In genomic region chr16:84810518-84811273, GRCh38 we compare ENCODE assay signal across 12 cellular contexts. TPM values are rescaled to one million over a fixed set of nuclear protein-coding genes. Genes with fewer than 3 reads are reported as not detected.
DNase-seq lines count a peak whose midpoint lies in the region; ATAC-seq, FAIRE-seq and TF ChIP-seq lines count a peak whose summit lies in the region.
"Had no signal": no experiment of that assay in that cellular context is flagged by ENCODE, and none has a peak within 500 bp of the region (broad histone marks: within the 10 kb centered on the region; RNA-seq: fewer than 3 reads in every experiment).

No MANE protein-coding gene starts in this region.

- H3K9me3 Mint-ChIP-seq in T-helper 1 cell treated with Interleukin-12 subunit alpha and Interleukin-12 subunit beta and Interleukin-4 antibody, amounts not matched to agents 30 μg/mL and 1 μg/mL, for 36 hours = no peaks in the 10 kb centered on the region
- no peaks in the 10 kb centered on the region for H3K9me3 Mint-ChIP-seq in osteocyte (ENCODE audit: unreplicated experiment)
- H3K9me3 Mint-ChIP-seq: neural crest cell had no signal

- peak overlapping the region; percentile 81 for H3K27ac Mint-ChIP-seq in T-helper 1 cell treated with Interleukin-12 subunit alpha and Interleukin-12 subunit beta and Interleukin-4 antibody, amounts not matched to agents 30 μg/mL and 1 μg/mL, for 36 hours
- H3K27ac Mint-ChIP-seq in osteocyte (ENCODE audit: unreplicated experiment) = no peak overlapping the region
- H3K27ac Mint-ChIP-seq: H9 had no signal

- no peak overlapping the region for H2AK5ac ChIP-seq in mesenchymal stem cell (ENCODE audit: low read length, severe bottlenecking)

- H4K20me1 ChIP-seq in BLaER1 = no peaks in the 10 kb centered on the region

- H4K8ac ChIP-seq in mesenchymal stem cell (ENCODE audit: low read length) = no peak overlapping the region

- peak overlapping the region; percentile 12 for H3K4me3 Mint-ChIP-seq in T-helper 1 cell treated with Interleukin-12 subunit alpha and Interleukin-12 subunit beta and Interleukin-4 antibody, amounts not matched to agents 30 μg/mL and 1 μg/mL, for 36 hours
- H3K4me3 Mint-ChIP-seq in osteocyte (ENCODE audit: unreplicated experiment) = no peak overlapping the region
- H3K4me3 Mint-ChIP-seq: H9, neural crest cell had no signal

- FAIRE-seq in GM19239 (lab: Jason Lieb, UNC) = no peak

- TF ChIP-seq CTCF in right atrium auricular region (IDR thresholded peaks at IDR 0.05) (no peak), osteocyte (IDR thresholded peaks at IDR 0.05) (no peak)

- H3K36me3 Mint-ChIP-seq in T-helper 1 cell treated with Interleukin-12 subunit alpha and Interleukin-12 subunit beta and Interleukin-4 antibody, amounts not matched to agents 30 μg/mL and 1 μg/mL, for 36 hours (ENCODE audit: low read depth) = no peaks in the 10 kb centered on the region
- no peaks in the 10 kb centered on the region for H3K36me3 Mint-ChIP-seq in osteocyte (ENCODE audit: unreplicated experiment)

- H3K9me3 ChIP-seq in BLaER1 (no peaks in the 10 kb centered on the region), mesenchymal stem cell (ENCODE audit: control insufficient read depth, low read length) (peaks cover 4% of the 10 kb centered on the region), right atrium auricular region (no peaks in the 10 kb centered on the region)
- H3K9me3 ChIP-seq: adrenal gland had no signal

- peak overlapping the region in 1 of 2 experiments; percentile 17 for H2BK12ac ChIP-seq in mesenchymal stem cell (ENCODE audit: low read length in 2 of 2)

- no peaks in the 10 kb centered on the region for H3K79me1 ChIP-seq in mesenchymal stem cell (replicated peaks; ENCODE audit: low read length, poor library complexity, severe bottlenecking)

- no peak overlapping the region for H2BK120ac ChIP-seq in mesenchymal stem cell (ENCODE audit: low read depth, low read length)

- ATAC-seq in GM21526 (IDR thresholded peaks at IDR 0.05; ENCODE audit: low FRiP score, unreplicated experiment) = no peak
- ATAC-seq in HG03196 (IDR thresholded peaks at IDR 0.05; ENCODE audit: unreplicated experiment) = no peak

- H2AFZ ChIP-seq in mesenchymal stem cell (ENCODE audit: low read depth, low read length) = no peak overlapping the region

- no peak overlapping the region for H3K18ac ChIP-seq in mesenchymal stem cell (ENCODE audit: low read depth in 1 of 2, low read length in 2 of 2)

- H3K27me3 ChIP-seq in BLaER1 (no peaks in the 10 kb centered on the region), mesenchymal stem cell (ENCODE audit: control insufficient read depth in 1 of 2, insufficient read depth in 1 of 2, low read length in 2 of 2) (peaks cover 6 to 8% of the 10 kb centered on the region in 2 experiments), right atrium auricular region (no peaks in the 10 kb centered on the region)
- H3K27me3 ChIP-seq: adrenal gland had no signal

- no peaks in the 10 kb centered on the region for H3K36me3 ChIP-seq in BLaER1
- H3K36me3 ChIP-seq in mesenchymal stem cell (ENCODE audit: control insufficient read depth in 1 of 2, insufficient read depth in 2 of 2, low read depth in 1 of 2, low read length in 2 of 2) = no peaks in the 10 kb centered on the region
- H3K36me3 ChIP-seq in right atrium auricular region = no peaks in the 10 kb centered on the region
- H3K36me3 ChIP-seq: adrenal gland had no signal

- H3K4me2 ChIP-seq in BLaER1 = peak overlapping the region; percentile 80
- no peak overlapping the region for H3K4me2 ChIP-seq in mesenchymal stem cell (ENCODE audit: low read length, poor library complexity, severe bottlenecking)
- H3K4me2 ChIP-seq: KMS-11 had no signal

- H3K4me3 ChIP-seq in BLaER1 (0 out of 2 replicates have a peak overlapping the region, but pooled peaks have one; percentile 1), mesenchymal stem cell (ENCODE audit: insufficient read depth in 1 of 2, low read depth in 1 of 2, low read length in 2 of 2) (no peak overlapping the region), right atrium auricular region (no peak overlapping the region)
- H3K4me3 ChIP-seq: adrenal gland had no signal

- H3K4me1 ChIP-seq in BLaER1 (peaks cover 54% of the 10 kb centered on the region), mesenchymal stem cell (ENCODE audit: control insufficient read depth, insufficient read depth, low read depth, low read length) (peaks cover 12% of the 10 kb centered on the region), right atrium auricular region (no peaks in the 10 kb centered on the region)
- H3K4me1 ChIP-seq: adrenal gland had no signal

- H3K9ac ChIP-seq in BLaER1 (no peak overlapping the region; the same call in 1 of the 2 replicates), mesenchymal stem cell (ENCODE audit: low read length) (peak overlapping the region; percentile 8)
- H3K9ac ChIP-seq: KMS-11 had no signal

- 93% methylated on average over 16 of the region's 17 CpGs for WGBS in mesenchymal stem cell

- H3K4ac ChIP-seq in mesenchymal stem cell (ENCODE audit: low read depth in 1 of 2, low read length in 2 of 2) = no peak overlapping the region

- H3K4me1 Mint-ChIP-seq in T-helper 1 cell treated with Interleukin-12 subunit alpha and Interleukin-12 subunit beta and Interleukin-4 antibody, amounts not matched to agents 30 μg/mL and 1 μg/mL, for 36 hours (ENCODE audit: low read depth) = peaks cover 25% of the 10 kb centered on the region
- peaks cover 14% of the 10 kb centered on the region for H3K4me1 Mint-ChIP-seq in osteocyte (ENCODE audit: unreplicated experiment)
- H3K4me1 Mint-ChIP-seq: H9, neural crest cell had no signal

- DNase-seq in GM19239 (ENCODE audit: insufficient read length, low spot score) (peak; percentile 44), mesenchymal stem cell (peak; percentile 56), right atrium auricular region (ENCODE audit: low spot score) (no peak), osteocyte (ENCODE audit: extremely low spot score, unreplicated experiment) (no peak)
- DNase-seq: adrenal gland, H9 had no signal

- H2BK5ac ChIP-seq in mesenchymal stem cell (ENCODE audit: low read depth, low read length, poor library complexity, severe bottlenecking) = no peak overlapping the region

- H3K27me3 Mint-ChIP-seq in T-helper 1 cell treated with Interleukin-12 subunit alpha and Interleukin-12 subunit beta and Interleukin-4 antibody, amounts not matched to agents 30 μg/mL and 1 μg/mL, for 36 hours (ENCODE audit: low read depth) = peaks cover 7% of the 10 kb centered on the region
- H3K27me3 Mint-ChIP-seq in osteocyte (ENCODE audit: unreplicated experiment) = peaks cover 23% of the 10 kb centered on the region

- no peak overlapping the region for H3K23ac ChIP-seq in mesenchymal stem cell (ENCODE audit: low read length in 2 of 2)

- H2BK15ac ChIP-seq in mesenchymal stem cell (ENCODE audit: low read depth, poor library complexity, severe bottlenecking) = no peak overlapping the region

- no peak overlapping the region for H4K91ac ChIP-seq in mesenchymal stem cell (ENCODE audit: low read length)

- no peak overlapping the region for H3K14ac ChIP-seq in mesenchymal stem cell (ENCODE audit: low read length in 2 of 2)

- H3K27ac ChIP-seq in BLaER1 (peak overlapping the region; percentile 73), mesenchymal stem cell (ENCODE audit: low read length, poor library complexity, severe bottlenecking) (no peak overlapping the region), right atrium auricular region (peak overlapping the region in 1 of 2 donors; percentile 10)
- H3K27ac ChIP-seq: KMS-11 had no signal

RNA-seq across cellular contexts. Expression of gene CRISPLD2, which starts 9.1 kb away (rescaled TPM):
- 92.2 TPM for polyA plus RNA-seq in mesenchymal stem cell (2013, experiment 1 of 2)
- 91.8 TPM for polyA plus RNA-seq in mesenchymal stem cell (2013, experiment 2 of 2)
- total RNA-seq in right atrium auricular region (10 to 100 TPM; 58.4 to 76.4 TPM), osteocyte (3.3 and 3.5 TPM in 2 replicates)

Comparison
In these comparisons a context has a peak if more than half of its experiments do, and no peak if none do; other contexts are left out.
1. DNase-seq: peak in GM19239 (single experiment) and mesenchymal stem cell (single experiment); none in right atrium auricular region (single experiment) and osteocyte (single experiment).
2. RNA of gene CRISPLD2, which starts 9.1 kb away (total RNA-seq): 58.4 to 76.4 TPM in right atrium auricular region; 3.3 to 3.5 TPM in osteocyte; every median in the first group is over 10 times any median in the second.